Comparison of ENCODE assay signal across 18 cellular contexts in the genomic region with DNA sequence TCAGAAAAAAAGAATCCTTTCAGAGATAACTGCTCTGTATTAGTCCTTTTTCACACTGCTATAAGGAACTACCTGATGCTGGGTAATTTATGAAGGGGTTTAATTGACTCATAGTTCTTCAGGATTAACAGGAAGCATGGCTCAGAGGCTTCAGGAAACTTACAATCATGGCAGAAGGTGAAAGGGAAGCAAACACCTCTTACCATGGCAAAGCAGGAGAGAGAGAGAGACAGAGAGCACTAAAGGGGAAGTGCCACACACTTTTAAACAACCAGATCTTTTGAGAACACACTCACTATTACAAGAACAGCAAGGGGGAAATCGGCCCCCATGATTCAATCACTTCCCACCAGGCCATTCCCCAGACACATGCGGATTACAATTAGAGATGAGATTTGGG.
DNase-seq lines count a peak whose midpoint lies in the region; ATAC-seq, FAIRE-seq and TF ChIP-seq lines count a peak whose summit lies in the region.
"Had no signal": no experiment of that assay in that cellular context is flagged by ENCODE, and none has a peak within 500 bp of the region (broad histone marks: within the 10 kb centered on the region; RNA-seq: fewer than 3 reads in every experiment).

No MANE protein-coding gene starts in this region.

- POLR2A ChIA-PET in PC-9 (lab: Charles Lee; ENCODE audit: unreplicated experiment) = no interaction called here

- no peaks in the 10 kb centered on the region for H3K9me2 ChIP-seq in PC-9 (ENCODE audit: insufficient read depth)

- no peak overlapping the region for H2AFZ ChIP-seq in PC-9
- H2AFZ ChIP-seq: GM23338 had no signal

- H3K79me2 ChIP-seq in PC-9 (ENCODE audit: low read depth) = no peaks in the 10 kb centered on the region

- ATAC-seq in GM21825 (IDR thresholded peaks at IDR 0.05; ENCODE audit: unreplicated experiment) = no peak
- ATAC-seq: GM23338 had no signal

- H3K9me3 Mint-ChIP-seq in Calu3 (ENCODE audit: low read depth, unreplicated experiment) = peaks cover under 1% of the 10 kb centered on the region
- no peaks in the 10 kb centered on the region for H3K9me3 Mint-ChIP-seq in immature natural killer cell

- H3F3A ChIP-seq in PC-9 (ENCODE audit: insufficient read depth, low read depth) = no peaks in the 10 kb centered on the region; the same call in 1 of the 2 replicates

- H3K9ac ChIP-seq in subcutaneous abdominal adipose tissue (ENCODE audit: low read length in 5 of 5) = no peak overlapping the region
- H3K9ac ChIP-seq: KMS-11 had no signal

- H3K4me2 ChIP-seq in PC-9 = no peak overlapping the region
- H3K4me2 ChIP-seq: GM23338, KMS-11 had no signal

- H3K36me3 Mint-ChIP-seq in Calu3 (ENCODE audit: insufficient read depth, unreplicated experiment) (no peaks in the 10 kb centered on the region), immature natural killer cell (no peaks in the 10 kb centered on the region)

- H3K9me3 ChIP-seq in subcutaneous abdominal adipose tissue (ENCODE audit: control insufficient read depth in 5 of 5, low read length in 5 of 5) (peaks cover 0 to 1% (median 0%) of the 10 kb centered on the region in 5 donors), PC-9 (ENCODE audit: insufficient read depth, low read depth) (0 out of 2 replicates have a peak, but pooled peaks cover 10% of the 10 kb centered on the region)
- H3K9me3 ChIP-seq: SJSA1 had no signal

- H3K4me1 Mint-ChIP-seq in Calu3 (ENCODE audit: low read depth, unreplicated experiment) (peaks cover 18% of the 10 kb centered on the region), immature natural killer cell (no peaks in the 10 kb centered on the region)
- H3K4me1 Mint-ChIP-seq: GM23338 had no signal

- H3K27ac Mint-ChIP-seq in Calu3 (ENCODE audit: unreplicated experiment) (peak overlapping the region; percentile 25), immature natural killer cell (no peak overlapping the region)
- H3K27ac Mint-ChIP-seq: GM23338 had no signal

- intact Hi-C loops in Calu3 (cut with micrococcal nuclease; ENCODE audit: unreplicated experiment) (no loop called here), PC-9 (cut with micrococcal nuclease; ENCODE audit: unreplicated experiment) (no loop called here)

- DNase-seq in Calu3 (no peak), KBM-7 (peak; percentile 14), bronchial epithelial cell (ENCODE audit: low read depth) (peak; percentile 33), PC-9 (no peak), immature natural killer cell (no peak)
- DNase-seq: ACHN, AML-193, DMS79 treated with DMSO at 0.1 percent for 48 hours, NCI-H1417 treated with DMSO at 0.1 percent for 48 hours, NCI-H187 treated with DMSO at 0.1 percent for 48 hours, NCI-H345, NCI-H524 treated with DMSO at 0.1 percent for 48 hours had no signal

- H3K27me3 ChIP-seq in bronchial epithelial cell (ENCODE audit: control insufficient read depth, insufficient read depth, low read length) = no peaks in the 10 kb centered on the region
- H3K27me3 ChIP-seq in subcutaneous abdominal adipose tissue (ENCODE audit: control insufficient read depth in 5 of 5, insufficient read depth in 4 of 5, low read length in 5 of 5) = no peaks in the 10 kb centered on the region
- H3K27me3 ChIP-seq in PC-9 (ENCODE audit: insufficient read depth, low read depth) = no peaks in the 10 kb centered on the region
- H3K27me3 ChIP-seq: SJSA1 had no signal

- H3K36me3 ChIP-seq in bronchial epithelial cell (ENCODE audit: control insufficient read depth, insufficient read depth, low read length) (no peaks in the 10 kb centered on the region), subcutaneous abdominal adipose tissue (ENCODE audit: control insufficient read depth in 5 of 5, insufficient read depth in 5 of 5, low read length in 5 of 5) (no peaks in the 10 kb centered on the region), PC-9 (ENCODE audit: low read depth) (no peaks in the 10 kb centered on the region)
- H3K36me3 ChIP-seq: SJSA1 had no signal

- H3K27me3 Mint-ChIP-seq in Calu3 (ENCODE audit: unreplicated experiment) (no peaks in the 10 kb centered on the region), immature natural killer cell (ENCODE audit: low read depth in 3 of 3) (peaks cover 0 to 3% (median 0%) of the 10 kb centered on the region in 3 donors)

- CTCF ChIA-PET in Calu3 (lab: Charles Lee) = no interaction called here
- CTCF ChIA-PET in PC-9 (lab: Charles Lee) = no interaction called here

- in situ Hi-C loops in KBM-7 (cut with MboI; ENCODE audit: low pct_unique_long_range_greater_than_20kb, low sequenced_read_pairs) = no loop called here

- no peak overlapping the region for H3K4me3 ChIP-seq in bronchial epithelial cell (ENCODE audit: low read depth, low read length)
- H3K4me3 ChIP-seq in subcutaneous abdominal adipose tissue (ENCODE audit: low read depth in 1 of 5, low read length in 5 of 5) = peak overlapping the region in 1 of 5 donors; percentile 10
- no peak overlapping the region for H3K4me3 ChIP-seq in PC-9
- H3K4me3 ChIP-seq: GM23338, SJSA1 had no signal

- FAIRE-seq in bronchial epithelial cell (lab: Jason Lieb, UNC) = no peak

- BruUV-seq in Calu3 (replicated peaks; lab: Mats Ljungman, UMichigan) (no TSS peak), PC-9 (replicated peaks; lab: Mats Ljungman, UMichigan) (no TSS peak)

- H3K4me3 Mint-ChIP-seq in Calu3 (ENCODE audit: low read depth, unreplicated experiment) (no peak overlapping the region), immature natural killer cell (no peak overlapping the region)
- H3K4me3 Mint-ChIP-seq: GM23338 had no signal

- H3K4me1 ChIP-seq in subcutaneous abdominal adipose tissue (ENCODE audit: control insufficient read depth in 5 of 5, insufficient read depth in 5 of 5, low read length in 5 of 5) (peaks cover 0 to 35% (median 18%) of the 10 kb centered on the region in 5 donors), PC-9 (replicated peaks; ENCODE audit: insufficient read depth) (0 out of 2 replicates have a peak, but pooled peaks cover 5% of the 10 kb centered on the region)

- no peak for TF ChIP-seq CTCF in Calu3 (IDR thresholded peaks at IDR 0.05; ENCODE audit: unreplicated experiment)
- no peak for TF ChIP-seq CTCF in bronchial epithelial cell (IDR thresholded peaks at IDR 0.05; ENCODE audit: insufficient read depth, low read length, severe bottlenecking)
- TF ChIP-seq CTCF in PC-9 (conservative IDR thresholded peaks at IDR 0.05) = no peak

- H3K27ac ChIP-seq in subcutaneous abdominal adipose tissue (ENCODE audit: low read depth, low read length) (peak overlapping the region; percentile 74), PC-9 (no peak overlapping the region)
- H3K27ac ChIP-seq: C4-2B, KMS-11, SJSA1 had no signal

- no peaks in the 10 kb centered on the region for H4K20me1 ChIP-seq in PC-9 (ENCODE audit: insufficient read depth)

Comparison
In these comparisons a context has a peak if more than half of its experiments do, and no peak if none do; other contexts are left out.
1. DNase-seq: peak in KBM-7 (single experiment) and bronchial epithelial cell (single experiment); none in Calu3 (single experiment), PC-9 (0 of 2) and immature natural killer cell (0 of 3).